Comparison of ENCODE assay signal across 24 cellular contexts in the genomic region with DNA sequence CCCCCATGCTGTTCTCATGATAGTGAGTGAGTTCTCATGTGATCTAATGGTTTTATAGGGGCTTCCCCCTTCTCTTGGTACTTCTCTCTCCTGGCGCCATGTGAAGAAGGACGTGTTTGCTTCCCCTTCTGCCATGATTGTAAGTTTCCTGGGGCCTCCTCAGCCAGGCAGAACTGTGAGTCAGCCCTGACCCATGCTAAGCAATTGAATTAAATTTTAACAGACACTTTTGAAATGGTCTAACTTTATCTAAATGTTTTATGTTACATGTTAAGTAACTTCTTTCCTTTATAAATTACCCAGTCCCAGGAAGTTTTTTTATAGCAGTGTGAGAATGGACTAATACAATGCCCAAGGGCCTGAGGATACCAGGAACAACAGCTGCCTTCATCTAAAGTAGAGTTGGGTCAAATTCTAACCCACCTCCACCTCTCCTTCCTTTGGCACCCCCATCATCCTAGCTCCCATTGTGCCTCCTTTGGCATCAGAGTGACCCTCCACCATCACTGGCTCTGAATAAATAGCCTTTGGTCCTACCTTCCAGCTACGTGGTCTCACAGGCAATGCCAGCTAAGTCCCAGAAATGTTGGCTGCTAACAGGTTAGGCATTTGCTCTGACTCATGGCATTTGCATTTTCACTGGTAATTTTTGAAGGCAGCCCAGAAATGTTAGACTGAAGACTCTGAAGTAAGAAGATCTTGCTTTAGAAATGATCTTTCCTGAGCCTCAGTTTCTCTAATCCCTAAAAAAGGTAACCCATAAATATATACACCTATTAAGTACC.
DNase-seq lines count a peak whose midpoint lies in the region; ATAC-seq, FAIRE-seq and TF ChIP-seq lines count a peak whose summit lies in the region.
"Had no signal": no experiment of that assay in that cellular context is flagged by ENCODE, and none has a peak within 500 bp of the region (broad histone marks: within the 10 kb centered on the region; RNA-seq: fewer than 3 reads in every experiment).

No MANE protein-coding gene starts in this region.

- no peak overlapping the region for H2BK5ac ChIP-seq in neuronal stem cell (ENCODE audit: low read length)

- no peak overlapping the region for H3K4ac ChIP-seq in neuronal stem cell (ENCODE audit: low read length)

- no peak overlapping the region for H3K18ac ChIP-seq in neuronal stem cell (ENCODE audit: low read length)

- no peak overlapping the region for H2BK15ac ChIP-seq in neuronal stem cell (ENCODE audit: low read length)

- H3K27ac ChIP-seq in neuronal stem cell (replicated peaks; ENCODE audit: low read length), result no peak overlapping the region
- H3K27ac ChIP-seq: dorsolateral prefrontal cortex, gastroesophageal sphincter, HL-60, sigmoid colon had no signal

- no peak for FAIRE-seq in bronchial epithelial cell (lab: Jason Lieb, UNC)

- no peak for ATAC-seq in activated CD4-positive, CD25-positive, alpha-beta regulatory T cell treated with anti-CD3 and anti-CD28 coated beads, Interleukin-2, amount 50 U/mL, for 24 hours
- ATAC-seq: gastroesophageal sphincter; natural killer cell treated with Interleukin-12 subunit alpha and Interleukin-12 subunit beta and Interleukin-15 and Interleukin-18, amount 100 ng/mL, for 72 hours; stimulated activated naive B cell treated with anti-CD40 and anti-IgM and Interleukin-4, amounts not matched to agents 10 μg/mL and 1 μg/mL and 100 μg/mL, for 72 hours had no signal

- H3K27me3 ChIP-seq in bronchial epithelial cell (ENCODE audit: control insufficient read depth, insufficient read depth, low read length) (no peaks in the 10 kb centered on the region), neuronal stem cell (ENCODE audit: control insufficient read depth in 3 of 3, insufficient read depth in 3 of 3, low read depth in 1 of 3, low read length in 3 of 3) (no peaks in the 10 kb centered on the region)
- H3K27me3 ChIP-seq: gastroesophageal sphincter, sigmoid colon had no signal

- in situ Hi-C loops in Caki2 (cut with HindIII; ENCODE audit: low pct_unique_long_range_greater_than_20kb, low sequenced_read_pairs), result no loop called here

- no peak overlapping the region for H2AK5ac ChIP-seq in neuronal stem cell (ENCODE audit: low read depth, low read length)

- H3K79me1 ChIP-seq in neuronal stem cell (ENCODE audit: low read depth, low read length), result no peaks in the 10 kb centered on the region

- H3K23ac ChIP-seq in neuronal stem cell (ENCODE audit: low read depth, low read length, poor library complexity), result no peak overlapping the region

- H3K4me3 ChIP-seq in bronchial epithelial cell (ENCODE audit: low read depth, low read length), result no peak overlapping the region
- H3K4me3 ChIP-seq in neuronal stem cell (ENCODE audit: low read length in 2 of 2), result no peak overlapping the region
- H3K4me3 ChIP-seq: dorsolateral prefrontal cortex, gastroesophageal sphincter, sigmoid colon had no signal

- no peak overlapping the region for H2AFZ ChIP-seq in neuronal stem cell (ENCODE audit: low read length)

- no peak overlapping the region for H3K9ac ChIP-seq in neuronal stem cell (ENCODE audit: low read depth, low read length, poor library complexity)

- no peak overlapping the region for H3K14ac ChIP-seq in neuronal stem cell (ENCODE audit: low read length)

- peaks cover 0 to 4% of the 10 kb centered on the region in 2 donors for H3K9me3 ChIP-seq in neuronal stem cell (replicated peaks in 1 of 2; ENCODE audit: control insufficient read depth in 2 of 2, insufficient read depth in 1 of 2, low read depth in 1 of 2, low read length in 2 of 2)
- H3K9me3 ChIP-seq: Caco-2, gastroesophageal sphincter, sigmoid colon had no signal

- DNase-seq in Caki2 (ENCODE audit: low read depth), result peak; percentile 38
- peak; percentile 26 for DNase-seq in HT1080 (ENCODE audit: low read depth)
- peak; percentile 20 for DNase-seq in bronchial epithelial cell (ENCODE audit: low read depth)
- peak; percentile 4 for DNase-seq in non-pigmented ciliary epithelial cell (ENCODE audit: low read depth)
- DNase-seq in mucosa of gallbladder (ENCODE audit: low spot score), result no peak
- DNase-seq in AML-193 (lab: John Stamatoyannopoulos, UW), result no peak
- DNase-seq in neuronal stem cell (ENCODE audit: low spot score), result no peak
- DNase-seq: activated CD4-positive, alpha-beta T cell treated with anti-CD3 and anti-CD28 coated beads, Interleukin-2, amount 10 ng/mL, durations not matched to agents 7 days and 5 days; Caco-2; central memory CD4-positive, alpha-beta T cell; dorsolateral prefrontal cortex; erythroblast; NCI-H146; NCI-H2171; NCI-H774; OCI-M1; SIG-M5; sigmoid colon; stimulated activated naive B cell treated with anti-CD40 and anti-IgM and Interleukin-4, amounts not matched to agents 10 μg/mL and 1 μg/mL and 100 μg/mL, for 72 hours; T-helper 1 cell had no signal

- no peak overlapping the region for H3K4me2 ChIP-seq in neuronal stem cell (ENCODE audit: insufficient read depth, low read length, poor library complexity, severe bottlenecking)

- no peak overlapping the region for H4K91ac ChIP-seq in neuronal stem cell (ENCODE audit: low read depth, low read length, poor library complexity)

- no CpG with 5 or more reads among the region's 3 CpGs for whole genome bisulfite sequencing in neuronal stem cell (ENCODE audit: extremely low coverage in 2 of 2, insufficient read length in 2 of 2, insufficient replicate concordance in 1 of 2), 2 donors

- no peaks in the 10 kb centered on the region for H3K36me3 ChIP-seq in bronchial epithelial cell (ENCODE audit: control insufficient read depth, insufficient read depth, low read length)
- no peaks in the 10 kb centered on the region for H3K36me3 ChIP-seq in neuronal stem cell (replicated peaks in 1 of 2; ENCODE audit: control insufficient read depth in 2 of 2, insufficient read depth in 2 of 2, low read length in 2 of 2)
- H3K36me3 ChIP-seq: gastroesophageal sphincter, sigmoid colon had no signal

- H3K4me1 ChIP-seq in neuronal stem cell (ENCODE audit: control insufficient read depth in 2 of 2, insufficient read depth in 1 of 2, low read depth in 1 of 2, low read length in 2 of 2), result no peaks in the 10 kb centered on the region
- H3K4me1 ChIP-seq: Caco-2, gastroesophageal sphincter, sigmoid colon had no signal

- no peak overlapping the region for H2BK12ac ChIP-seq in neuronal stem cell (ENCODE audit: low read length)

- H4K8ac ChIP-seq in neuronal stem cell (ENCODE audit: low read depth, low read length), result no peak overlapping the region

- TF ChIP-seq CTCF in bronchial epithelial cell (IDR thresholded peaks at IDR 0.05; ENCODE audit: insufficient read depth, low read length, severe bottlenecking), result no peak

- H2BK120ac ChIP-seq in neuronal stem cell (ENCODE audit: low read depth, low read length), result no peak overlapping the region

Comparison
In these comparisons a context has a peak if more than half of its experiments do, and no peak if none do; other contexts are left out.
1. DNase-seq: peak in Caki2 (single experiment), HT1080 (single experiment), bronchial epithelial cell (single experiment) and non-pigmented ciliary epithelial cell (single experiment); none in mucosa of gallbladder (single experiment), AML-193 (0 of 2) and neuronal stem cell (single experiment).